In the genomic region with DNA sequence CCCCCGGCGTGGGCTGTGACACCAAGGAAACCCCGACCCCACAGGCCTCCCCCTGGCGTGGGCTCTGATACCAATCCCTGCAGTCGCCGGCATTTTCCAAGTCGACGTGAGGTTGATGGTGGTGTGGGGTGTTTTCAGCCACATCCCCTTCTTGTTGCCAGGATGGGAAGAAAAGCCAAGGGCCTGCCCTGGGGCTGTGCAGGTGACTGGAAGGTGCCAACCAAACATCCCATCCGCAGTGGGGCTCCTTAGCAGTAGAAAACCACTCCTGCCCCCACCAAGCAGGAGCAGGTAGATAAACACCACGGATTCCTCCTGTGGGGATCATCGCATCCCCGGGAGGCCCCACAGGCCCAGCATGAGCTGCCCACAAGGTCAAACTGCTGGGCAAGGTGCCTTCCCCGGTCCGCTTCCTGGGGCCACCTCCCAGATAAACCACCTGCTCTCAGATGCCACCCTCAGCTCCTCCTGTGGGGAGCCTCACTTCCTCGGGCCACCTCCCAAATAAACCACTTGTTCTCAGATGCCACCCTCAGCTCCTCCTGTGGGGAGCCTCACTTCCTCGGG, we compare ENCODE assay signal across 20 cellular contexts.
DNase-seq lines count a peak whose midpoint lies in the region; FAIRE-seq and TF ChIP-seq lines count a peak whose summit lies in the region.
"Had no signal": no experiment of that assay in that cellular context is flagged by ENCODE, and none has a peak within 500 bp of the region (broad histone marks: within the 10 kb centered on the region; RNA-seq: fewer than 3 reads in every experiment).

No MANE protein-coding gene starts in this region.

- intact Hi-C loops in activated CD4-positive, alpha-beta memory T cell treated with anti-CD3 and anti-CD28 coated beads for 36 hours (cut with micrococcal nuclease): no loop called here

- H3K4me1 Mint-ChIP-seq in activated CD4-positive, alpha-beta memory T cell treated with anti-CD3 and anti-CD28 coated beads for 36 hours (ENCODE audit: low read depth): no peaks in the 10 kb centered on the region
- peaks cover 8% of the 10 kb centered on the region for H3K4me1 Mint-ChIP-seq in activated CD4-positive, alpha-beta memory T cell treated with anti-CD3 and anti-CD28 coated beads, Interleukin-2, amount 10 ng/mL, durations not matched to agents 7 days and 5 days
- peaks cover 12% of the 10 kb centered on the region for H3K4me1 Mint-ChIP-seq in chondrocyte (ENCODE audit: low read depth)
- H3K4me1 Mint-ChIP-seq: B cell, GM23338 had no signal

- POLR2A ChIA-PET in activated CD4-positive, alpha-beta memory T cell treated with anti-CD3 and anti-CD28 coated beads for 36 hours (lab: Charles Lee): no interaction called here
- POLR2A ChIA-PET in activated CD4-positive, alpha-beta memory T cell treated with anti-CD3 and anti-CD28 coated beads, Interleukin-2, amount 10 ng/mL, durations not matched to agents 7 days and 5 days (lab: Charles Lee): no interaction called here

- H3K9me3 Mint-ChIP-seq in activated CD4-positive, alpha-beta memory T cell treated with anti-CD3 and anti-CD28 coated beads for 36 hours: no peaks in the 10 kb centered on the region
- H3K9me3 Mint-ChIP-seq in activated CD4-positive, alpha-beta memory T cell treated with anti-CD3 and anti-CD28 coated beads, Interleukin-2, amount 10 ng/mL, durations not matched to agents 7 days and 5 days: no peaks in the 10 kb centered on the region
- no peaks in the 10 kb centered on the region for H3K9me3 Mint-ChIP-seq in chondrocyte (ENCODE audit: low read depth)
- H3K9me3 Mint-ChIP-seq: CD4-positive, alpha-beta T cell; GM23338; HFFc6 had no signal

- peaks cover 23% of the 10 kb centered on the region for H3K27me3 Mint-ChIP-seq in activated CD4-positive, alpha-beta memory T cell treated with anti-CD3 and anti-CD28 coated beads for 36 hours
- peaks cover 7% of the 10 kb centered on the region for H3K27me3 Mint-ChIP-seq in activated CD4-positive, alpha-beta memory T cell treated with anti-CD3 and anti-CD28 coated beads, Interleukin-2, amount 10 ng/mL, durations not matched to agents 7 days and 5 days
- H3K27me3 Mint-ChIP-seq in chondrocyte (ENCODE audit: low read depth): no peaks in the 10 kb centered on the region

- FAIRE-seq in D721Med (lab: Jason Lieb, UNC): no peak
- no peak for FAIRE-seq in GM12891 (lab: Jason Lieb, UNC)
- FAIRE-seq: G401.6, GM18507, HepG2, HTR-8/SVneo had no signal

- no peak overlapping the region for H3K4me3 Mint-ChIP-seq in activated CD4-positive, alpha-beta memory T cell treated with anti-CD3 and anti-CD28 coated beads for 36 hours
- no peak overlapping the region for H3K4me3 Mint-ChIP-seq in activated CD4-positive, alpha-beta memory T cell treated with anti-CD3 and anti-CD28 coated beads, Interleukin-2, amount 10 ng/mL, durations not matched to agents 7 days and 5 days
- H3K4me3 Mint-ChIP-seq in chondrocyte (ENCODE audit: unreplicated experiment): no peak overlapping the region
- H3K4me3 Mint-ChIP-seq: B cell; CD4-positive, alpha-beta T cell; GM23338; HFFc6 had no signal

- no peak overlapping the region for H3K27ac Mint-ChIP-seq in activated CD4-positive, alpha-beta memory T cell treated with anti-CD3 and anti-CD28 coated beads for 36 hours
- no peak overlapping the region for H3K27ac Mint-ChIP-seq in activated CD4-positive, alpha-beta memory T cell treated with anti-CD3 and anti-CD28 coated beads, Interleukin-2, amount 10 ng/mL, durations not matched to agents 7 days and 5 days
- no peak overlapping the region for H3K27ac Mint-ChIP-seq in chondrocyte (ENCODE audit: unreplicated experiment)
- H3K27ac Mint-ChIP-seq: B cell; CD4-positive, alpha-beta T cell; GM23338; HFFc6 had no signal

- H3K36me3 Mint-ChIP-seq in activated CD4-positive, alpha-beta memory T cell treated with anti-CD3 and anti-CD28 coated beads for 36 hours: no peaks in the 10 kb centered on the region
- H3K36me3 Mint-ChIP-seq in activated CD4-positive, alpha-beta memory T cell treated with anti-CD3 and anti-CD28 coated beads, Interleukin-2, amount 10 ng/mL, durations not matched to agents 7 days and 5 days (ENCODE audit: low read depth): no peaks in the 10 kb centered on the region
- H3K36me3 Mint-ChIP-seq in chondrocyte (ENCODE audit: low read depth): no peaks in the 10 kb centered on the region

- DNase-seq in activated CD4-positive, alpha-beta memory T cell treated with anti-CD3 and anti-CD28 coated beads for 36 hours: peak; percentile 7
- no peak for DNase-seq in activated CD4-positive, alpha-beta memory T cell treated with anti-CD3 and anti-CD28 coated beads, Interleukin-2, amount 10 ng/mL, durations not matched to agents 7 days and 5 days
- DNase-seq in GM20000 (ENCODE audit: low spot score) (peak; percentile 15), chondrocyte (ENCODE audit: low spot score) (peak; percentile 68), D721Med (ENCODE audit: insufficient read length, low spot score) (no peak), GM12891 (ENCODE audit: insufficient read length, low spot score) (no peak)
- DNase-seq in stimulated activated CD4-positive, alpha-beta T cell treated with anti-CD3 and anti-CD28 coated beads, Interleukin-4, amount 100 ng/mL, for 4 hours: no peak
- DNase-seq: ACHN; C1 segment of cervical spinal cord; CD4-positive, alpha-beta T cell; DMS153; DMS79 treated with DMSO at 0.1 percent for 48 hours; EL; HFFc6 had no signal

- CTCF ChIA-PET in activated CD4-positive, alpha-beta memory T cell treated with anti-CD3 and anti-CD28 coated beads for 36 hours (lab: Charles Lee): no interaction called here
- CTCF ChIA-PET in activated CD4-positive, alpha-beta memory T cell treated with anti-CD3 and anti-CD28 coated beads, Interleukin-2, amount 10 ng/mL, durations not matched to agents 7 days and 5 days (lab: Charles Lee): no interaction called here

- no peak for TF ChIP-seq POLR2A in GM12891 (IDR thresholded peaks at IDR 0.05; ENCODE audit: low read depth, low read length)

- TF ChIP-seq CTCF in GM20000 (IDR thresholded peaks at IDR 0.05; ENCODE audit: extremely low read depth, missing control alignments) (no peak), chondrocyte (IDR thresholded peaks at IDR 0.05) (no peak), D721Med (IDR thresholded peaks at IDR 0.05; ENCODE audit: insufficient read depth, missing control alignments) (no peak)

TF ChIP-seq in GM12891, 5 proteins besides CTCF, POLR2A, EP300 and RAD21:
- TF ChIP-seq POU2F2 (IDR thresholded peaks at IDR 0.05; ENCODE audit: low read depth, low read length): no peak
- TF ChIP-seq PAX5 (IDR thresholded peaks at IDR 0.05; ENCODE audit: insufficient read depth, low read length, severe bottlenecking): no peak

Comparison
In these comparisons a context has a peak if more than half of its experiments do, and no peak if none do; other contexts are left out.
1. DNase-seq: peak in activated CD4-positive, alpha-beta memory T cell treated with anti-CD3 and anti-CD28 coated beads for 36 hours (single experiment), GM20000 (single experiment) and chondrocyte (single experiment); none in activated CD4-positive, alpha-beta memory T cell treated with anti-CD3 and anti-CD28 coated beads, Interleukin-2, amount 10 ng/mL, durations not matched to agents 7 days and 5 days (single experiment), stimulated activated CD4-positive, alpha-beta T cell treated with anti-CD3 and anti-CD28 coated beads, Interleukin-4, amount 100 ng/mL, for 4 hours (0 of 2), D721Med (single experiment) and GM12891 (single experiment).